16 cellular contexts compared by ENCODE assay signal in genomic region chr17:50308666-50309065, GRCh38. TPM values are rescaled to one million over a fixed set of nuclear protein-coding genes. Genes with fewer than 3 reads are reported as not detected.
DNase-seq lines count a peak whose midpoint lies in the region; TF ChIP-seq lines count a peak whose summit lies in the region.
"Had no signal": no experiment of that assay in that cellular context is flagged by ENCODE, and none has a peak within 500 bp of the region (broad histone marks: within the 10 kb centered on the region; RNA-seq: fewer than 3 reads in every experiment).

No MANE protein-coding gene starts in this region.

- H3K27me3 Mint-ChIP-seq in activated T-cell treated with anti-CD3 and anti-CD28 coated beads, Interleukin-2, amount 50 U/mL, for 24 hours = peaks cover 45% of the 10 kb centered on the region
- peaks cover 18% of the 10 kb centered on the region for H3K27me3 Mint-ChIP-seq in HFFc6 (ENCODE audit: insufficient read depth)
- peaks cover 1% of the 10 kb centered on the region for H3K27me3 Mint-ChIP-seq in endothelial cell (ENCODE audit: unreplicated experiment)

- peaks cover 9% of the 10 kb centered on the region for H3K4me1 ChIP-seq in smooth muscle cell (ENCODE audit: low read depth)

- no peak overlapping the region for H2AFZ ChIP-seq in smooth muscle cell (ENCODE audit: low read depth)

- no peak overlapping the region for H3K4me3 Mint-ChIP-seq in activated T-cell treated with anti-CD3 and anti-CD28 coated beads, Interleukin-2, amount 50 U/mL, for 24 hours
- H3K4me3 Mint-ChIP-seq in HFFc6 = peak overlapping the region; percentile 37
- no peak overlapping the region for H3K4me3 Mint-ChIP-seq in endothelial cell (ENCODE audit: unreplicated experiment)
- H3K4me3 Mint-ChIP-seq: CD4-positive, alpha-beta T cell had no signal

- H3K27ac Mint-ChIP-seq in activated T-cell treated with anti-CD3 and anti-CD28 coated beads, Interleukin-2, amount 50 U/mL, for 24 hours = peak overlapping the region; percentile 77
- peak overlapping the region; percentile 69 for H3K27ac Mint-ChIP-seq in HFFc6
- no peak overlapping the region for H3K27ac Mint-ChIP-seq in endothelial cell (ENCODE audit: unreplicated experiment)
- H3K27ac Mint-ChIP-seq: CD4-positive, alpha-beta T cell had no signal

- no peaks in the 10 kb centered on the region for H3K36me3 Mint-ChIP-seq in activated T-cell treated with anti-CD3 and anti-CD28 coated beads, Interleukin-2, amount 50 U/mL, for 24 hours (ENCODE audit: low read depth)
- H3K36me3 Mint-ChIP-seq in HFFc6 (ENCODE audit: low read depth) (no peaks in the 10 kb centered on the region; the same call in 1 of the 2 replicates), endothelial cell (ENCODE audit: low read depth, unreplicated experiment) (no peaks in the 10 kb centered on the region)

- WGBS in smooth muscle cell (ENCODE audit: low lambda C conversion rate) = 91% methylated on average over 4 of the region's 4 CpGs

- H3K4me1 Mint-ChIP-seq in activated T-cell treated with anti-CD3 and anti-CD28 coated beads, Interleukin-2, amount 50 U/mL, for 24 hours (ENCODE audit: low read depth) = peaks cover 36% of the 10 kb centered on the region
- peaks cover 58% of the 10 kb centered on the region for H3K4me1 Mint-ChIP-seq in HFFc6 (ENCODE audit: low read depth)
- no peaks in the 10 kb centered on the region for H3K4me1 Mint-ChIP-seq in endothelial cell (ENCODE audit: unreplicated experiment)

- peak overlapping the region; percentile 24 for H3K4me2 ChIP-seq in smooth muscle cell

- H3K9me3 Mint-ChIP-seq in activated T-cell treated with anti-CD3 and anti-CD28 coated beads, Interleukin-2, amount 50 U/mL, for 24 hours = no peaks in the 10 kb centered on the region
- H3K9me3 Mint-ChIP-seq in HFFc6 (no peaks in the 10 kb centered on the region), endothelial cell (ENCODE audit: unreplicated experiment) (no peaks in the 10 kb centered on the region)
- H3K9me3 Mint-ChIP-seq: CD4-positive, alpha-beta T cell had no signal

- H3K79me2 ChIP-seq in smooth muscle cell (ENCODE audit: low read depth) = no peaks in the 10 kb centered on the region

- no peaks in the 10 kb centered on the region for H3K27me3 ChIP-seq in smooth muscle cell (ENCODE audit: low read depth)

- no peaks in the 10 kb centered on the region for H3K36me3 ChIP-seq in smooth muscle cell (ENCODE audit: low read depth)

- no peak for TF ChIP-seq CTCF in HFFc6 (IDR thresholded peaks at IDR 0.05)
- no peak for TF ChIP-seq CTCF in smooth muscle cell (IDR thresholded peaks at IDR 0.05; ENCODE audit: borderline replicate concordance, insufficient read depth, poor library complexity, severe bottlenecking)
- TF ChIP-seq CTCF in endothelial cell (IDR thresholded peaks at IDR 0.05; ENCODE audit: unreplicated experiment) = no peak

- no peak overlapping the region for H3K27ac ChIP-seq in smooth muscle cell (ENCODE audit: low read depth)

- no peaks in the 10 kb centered on the region for H3F3A ChIP-seq in smooth muscle cell (ENCODE audit: low read depth)

- H3K4me3 ChIP-seq in smooth muscle cell = no peak overlapping the region

- H3K9me3 ChIP-seq in smooth muscle cell (replicated peaks; ENCODE audit: low read depth) = no peaks in the 10 kb centered on the region

- no peak for DNase-seq in activated T-cell treated with anti-CD3 and anti-CD28 coated beads, Interleukin-2, amount 50 U/mL, for 24 hours
- no peak for DNase-seq in activated T-cell treated with anti-CD3 and anti-CD28 coated beads, Interleukin-2, amount 50 U/mL, for 1 hour
- peak; percentile 33 for DNase-seq in HFFc6
- DNase-seq in astrocyte of the hippocampus (ENCODE audit: low read depth, low spot score) = peak; percentile 40
- DNase-seq in smooth muscle cell (lab: John Stamatoyannopoulos, UW; ENCODE audit: unreplicated experiment) = no peak
- DNase-seq in C1 segment of cervical spinal cord (lab: John Stamatoyannopoulos, UW) = no peak
- no peak for DNase-seq in DMS79 (lab: John Stamatoyannopoulos, UW)
- no peak for DNase-seq in endothelial cell (ENCODE audit: low spot score)
- DNase-seq: AML-193; CD4-positive, alpha-beta T cell; DND-41; GOT3; KBM-7; NCI-H1048; NCI-H345; NK-92 treated with Interleukin-12 subunit alpha and Interleukin-12 subunit beta, amount 100 ng/mL, for 24 hours had no signal

- H3K9ac ChIP-seq in smooth muscle cell (ENCODE audit: low read depth) = no peak overlapping the region

- no peaks in the 10 kb centered on the region for H4K20me1 ChIP-seq in smooth muscle cell (ENCODE audit: low read depth)

RNA-seq across cellular contexts. Expression of gene TMEM92, which starts 34.4 kb away (rescaled TPM):
- total RNA-seq in HFFc6 (2021; fragmentation: NEBNext Ultra II Directional; extraction: Animal tissue kit (Norgen Biotek cat#: 25700)) = under 1 TPM in 3 of 6 experiments, not detected in 3; 0.17 to 0.24 (median 0.18) TPM
- total RNA-seq in smooth muscle cell (1.9 and 7.4 TPM in 2 replicates), endothelial cell (ENCODE audit: unreplicated experiment) (28.1 TPM)
- polyA plus RNA-seq in smooth muscle cell = 4.8 and 14.4 TPM in 2 replicates
- total RNA-seq: CD4-positive, alpha-beta T cell had no signal

RNA-seq across cellular contexts. Expression of gene XYLT2, which starts 37.3 kb away (rescaled TPM):
- 10 to 100 TPM; 38.9 to 47.1 (median 43.2) TPM for total RNA-seq in HFFc6 (2021; fragmentation: NEBNext Ultra II Directional; extraction: Animal tissue kit (Norgen Biotek cat#: 25700))
- total RNA-seq in smooth muscle cell = 33.2 and 34.3 TPM in 2 replicates
- polyA plus RNA-seq in smooth muscle cell = 32.3 and 41.4 TPM in 2 replicates
- 23.1 TPM for total RNA-seq in endothelial cell (ENCODE audit: unreplicated experiment)

Comparison
In these comparisons a context has a peak if more than half of its experiments do, and no peak if none do; other contexts are left out.
1. DNase-seq: peak in HFFc6 (single experiment) and astrocyte of the hippocampus (single experiment); none in activated T-cell treated with anti-CD3 and anti-CD28 coated beads, Interleukin-2, amount 50 U/mL, for 24 hours (single experiment), activated T-cell treated with anti-CD3 and anti-CD28 coated beads, Interleukin-2, amount 50 U/mL, for 1 hour (single experiment), smooth muscle cell (single experiment), C1 segment of cervical spinal cord (0 of 14), DMS79 (single experiment) and endothelial cell (single experiment).